29 cellular contexts compared by ENCODE assay signal in the genomic region with DNA sequence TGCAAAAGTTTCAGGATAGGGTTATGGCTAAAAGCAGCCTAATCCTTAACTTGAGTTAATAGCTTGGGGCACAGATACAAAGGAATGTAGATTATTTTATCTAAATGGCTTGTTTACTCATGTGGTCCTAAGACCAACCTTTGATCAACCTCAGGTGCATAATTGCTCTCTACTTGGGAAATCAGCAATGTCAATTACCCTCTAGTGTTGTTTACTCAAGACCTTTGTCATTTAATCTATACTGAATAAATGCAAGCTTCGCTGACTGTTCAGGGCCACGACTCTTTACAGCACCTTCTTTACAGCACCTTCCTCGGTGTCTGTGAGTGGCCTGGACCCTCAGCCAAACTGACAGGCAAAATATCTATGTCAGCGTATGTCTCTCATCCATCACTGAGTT.
"Had no signal": no experiment of that assay in that cellular context is flagged by ENCODE, and none has a peak within 500 bp of the region (broad histone marks: within the 10 kb centered on the region; RNA-seq: fewer than 3 reads in every experiment).

No MANE protein-coding gene starts in this region.

- H3K4me3 ChIP-seq: neural progenitor cell, psoas muscle, right lobe of liver, sigmoid colon, stomach, thoracic aorta, thyroid gland, tibial nerve, upper lobe of left lung, vagina had no signal

- H3K27me3 Mint-ChIP-seq: stimulated activated naive CD8-positive, alpha-beta T cell treated with anti-CD3 and anti-CD28 coated beads, Interleukin-15, Interleukin-2, amounts not matched to agents 100 ng/mL and 50 ng/mL, for 24 hours had no signal

- H3K36me3 ChIP-seq: neural progenitor cell, right lobe of liver, sigmoid colon, stomach, thyroid gland, tibial nerve, upper lobe of left lung, vagina had no signal

- H3K4me3 Mint-ChIP-seq: naive thymus-derived CD4-positive, alpha-beta T cell; natural killer cell; nephron; neural progenitor cell; stimulated activated effector memory CD8-positive, alpha-beta T cell treated with anti-CD3 and anti-CD28 coated beads, Interleukin-12 subunit alpha, Interleukin-12 subunit beta, amount 100 ng/mL, for 72 hours; stimulated activated naive B cell treated with anti-CD40 and anti-IgM and Interleukin-4, amounts not matched to agents 10 μg/mL and 1 μg/mL and 100 μg/mL, for 72 hours; stimulated activated naive CD8-positive, alpha-beta T cell treated with anti-CD3 and anti-CD28 coated beads, Interleukin-15, Interleukin-2, amounts not matched to agents 100 ng/mL and 50 ng/mL, for 24 hours had no signal

- H3K9me3 ChIP-seq: psoas muscle, right lobe of liver, thyroid gland, vagina had no signal

- H3K36me3 Mint-ChIP-seq: naive thymus-derived CD4-positive, alpha-beta T cell; natural killer cell; stimulated activated effector memory CD8-positive, alpha-beta T cell treated with anti-CD3 and anti-CD28 coated beads, Interleukin-12 subunit alpha, Interleukin-12 subunit beta, amount 100 ng/mL, for 72 hours had no signal

- H3K27ac ChIP-seq: neural progenitor cell, parathyroid adenoma, psoas muscle, right lobe of liver, sigmoid colon, stomach, thoracic aorta, thyroid gland, tibial nerve, upper lobe of left lung, vagina had no signal

- H3K4me1 Mint-ChIP-seq: naive thymus-derived CD4-positive, alpha-beta T cell; natural killer cell; stimulated activated effector memory CD8-positive, alpha-beta T cell treated with anti-CD3 and anti-CD28 coated beads, Interleukin-12 subunit alpha, Interleukin-12 subunit beta, amount 100 ng/mL, for 72 hours; stimulated activated naive B cell treated with anti-CD40 and anti-IgM and Interleukin-4, amounts not matched to agents 10 μg/mL and 1 μg/mL and 100 μg/mL, for 72 hours had no signal

- H3K4me2 ChIP-seq: neural progenitor cell had no signal

- DNase-seq: naive thymus-derived CD4-positive, alpha-beta T cell; natural killer cell; occipital lobe; posterior cingulate gyrus; psoas muscle; right cardiac atrium; right lobe of liver; sigmoid colon; small intestine; stimulated activated CD4-positive, alpha-beta T cell treated with anti-CD3 and anti-CD28 coated beads, Interleukin-15, amount 100 ng/mL, for 24 hours; stimulated activated CD4-positive, alpha-beta T cell treated with anti-CD3 and anti-CD28 coated beads, Interleukin-2, amount 100 ng/mL, for 24 hours; stimulated activated CD4-positive, alpha-beta T cell treated with anti-CD3 and anti-CD28 coated beads, Interleukin-2, amount 100 ng/mL, for 48 hours; stimulated activated CD4-positive, alpha-beta T cell treated with anti-CD3 and anti-CD28 coated beads, Interleukin-4, amount 100 ng/mL, for 24 hours; stimulated activated naive B cell treated with anti-CD40 and anti-IgM and Interleukin-4, amounts not matched to agents 10 μg/mL and 1 μg/mL and 100 μg/mL, for 72 hours; stimulated activated naive CD4-positive, alpha-beta T cell treated with Interleukin-2 at 50 U/mL for 16 hours; stomach; thyroid gland; trophoblast cell; upper lobe of left lung had no signal

- H3K27ac Mint-ChIP-seq: naive thymus-derived CD4-positive, alpha-beta T cell; natural killer cell; nephron; neural progenitor cell; progenitor cell of endocrine pancreas; stimulated activated effector memory CD8-positive, alpha-beta T cell treated with anti-CD3 and anti-CD28 coated beads, Interleukin-12 subunit alpha, Interleukin-12 subunit beta, amount 100 ng/mL, for 72 hours; stimulated activated naive B cell treated with anti-CD40 and anti-IgM and Interleukin-4, amounts not matched to agents 10 μg/mL and 1 μg/mL and 100 μg/mL, for 72 hours; stimulated activated naive CD8-positive, alpha-beta T cell treated with anti-CD3 and anti-CD28 coated beads, Interleukin-15, Interleukin-2, amounts not matched to agents 100 ng/mL and 50 ng/mL, for 24 hours had no signal

- ATAC-seq: naive thymus-derived CD4-positive, alpha-beta T cell; natural killer cell; psoas muscle; right cardiac atrium; right lobe of liver; stimulated activated effector memory CD8-positive, alpha-beta T cell treated with anti-CD3 and anti-CD28 coated beads, Interleukin-12 subunit alpha, Interleukin-12 subunit beta, amount 100 ng/mL, for 72 hours; stimulated activated naive B cell treated with anti-CD40 and anti-IgM and Interleukin-4, amounts not matched to agents 10 μg/mL and 1 μg/mL and 100 μg/mL, for 72 hours had no signal

- FAIRE-seq: small intestine, urothelium cell line had no signal

- H3K4me1 ChIP-seq: parathyroid adenoma, psoas muscle, right lobe of liver, sigmoid colon, stomach, thyroid gland, tibial nerve, upper lobe of left lung, vagina had no signal

- H3K27me3 ChIP-seq: neural progenitor cell, right lobe of liver, sigmoid colon, thyroid gland, tibial nerve, upper lobe of left lung, vagina had no signal

- H3K9ac ChIP-seq: neural progenitor cell, parathyroid adenoma had no signal
